In the genomic region with DNA sequence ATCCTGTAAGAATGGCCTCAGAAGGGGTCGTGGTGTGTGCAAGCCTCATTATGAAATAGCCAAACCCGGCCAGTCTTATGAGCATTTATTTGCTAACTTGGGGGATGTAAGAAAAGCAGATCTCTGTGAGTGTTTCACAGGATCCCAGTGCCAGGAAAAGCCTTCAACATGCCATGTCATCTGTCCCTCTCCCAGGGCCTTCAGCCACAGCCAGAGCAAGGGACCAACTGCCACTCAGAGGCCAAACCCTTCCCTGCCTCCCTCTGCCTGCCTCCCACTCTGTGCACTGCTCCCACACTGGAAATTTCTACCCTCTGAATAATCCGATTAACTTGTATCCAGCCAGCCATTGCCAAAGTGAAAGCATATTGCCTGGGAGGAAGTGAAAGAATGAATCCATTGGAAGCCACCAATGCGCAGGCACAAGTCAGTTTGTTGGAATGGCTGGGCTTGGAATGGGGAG, we compare ENCODE assay signal across 2 cellular contexts.
TF ChIP-seq lines count a peak whose summit lies in the region.

No MANE protein-coding gene starts in this region.

TF ChIP-seq in SK-N-SH, 30 proteins besides CTCF, POLR2A, EP300 and RAD21 (continued from another document):
- TF ChIP-seq GABPA (IDR thresholded peaks at IDR 0.05; ENCODE audit: low read depth) (no peak), CHD2 (IDR thresholded peaks at IDR 0.05; ENCODE audit: low read length, partially characterized antibody) (no peak), NRF1 (IDR thresholded peaks at IDR 0.05; ENCODE audit: low read depth, low read length) (no peak), EZH2phosphoT487 (IDR thresholded peaks at IDR 0.05; ENCODE audit: borderline replicate concordance, low read depth) (no peak), MEF2A (IDR thresholded peaks at IDR 0.05; ENCODE audit: borderline replicate concordance, low read depth) (no peak), TEAD4 (IDR thresholded peaks at IDR 0.05; ENCODE audit: borderline replicate concordance, insufficient read depth) (no peak), FOXJ3 (CRISPR knock-in tag; IDR thresholded peaks at IDR 0.05) (no peak), FOXM1 (IDR thresholded peaks at IDR 0.05; ENCODE audit: low read depth) (no peak), RXRA (IDR thresholded peaks at IDR 0.05; ENCODE audit: borderline replicate concordance, low read depth) (no peak)
- TF ChIP-seq, protein P1, sequence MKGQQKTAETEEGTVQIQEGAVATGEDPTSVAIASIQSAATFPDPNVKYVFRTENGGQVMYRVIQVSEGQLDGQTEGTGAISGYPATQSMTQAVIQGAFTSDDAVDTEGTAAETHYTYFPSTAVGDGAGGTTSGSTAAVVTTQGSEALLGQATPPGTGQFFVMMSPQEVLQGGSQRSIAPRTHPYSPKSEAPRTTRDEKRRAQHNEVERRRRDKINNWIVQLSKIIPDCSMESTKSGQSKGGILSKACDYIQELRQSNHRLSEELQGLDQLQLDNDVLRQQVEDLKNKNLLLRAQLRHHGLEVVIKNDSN (IDR thresholded peaks at IDR 0.05; ENCODE audit: borderline replicate concordance, low read depth): no peak
- TF ChIP-seq, protein P2, sequence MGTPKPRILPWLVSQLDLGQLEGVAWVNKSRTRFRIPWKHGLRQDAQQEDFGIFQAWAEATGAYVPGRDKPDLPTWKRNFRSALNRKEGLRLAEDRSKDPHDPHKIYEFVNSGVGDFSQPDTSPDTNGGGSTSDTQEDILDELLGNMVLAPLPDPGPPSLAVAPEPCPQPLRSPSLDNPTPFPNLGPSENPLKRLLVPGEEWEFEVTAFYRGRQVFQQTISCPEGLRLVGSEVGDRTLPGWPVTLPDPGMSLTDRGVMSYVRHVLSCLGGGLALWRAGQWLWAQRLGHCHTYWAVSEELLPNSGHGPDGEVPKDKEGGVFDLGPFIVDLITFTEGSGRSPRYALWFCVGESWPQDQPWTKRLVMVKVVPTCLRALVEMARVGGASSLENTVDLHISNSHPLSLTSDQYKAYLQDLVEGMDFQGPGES (IDR thresholded peaks at IDR 0.05; ENCODE audit: low read depth, low read length): no peak
- TF ChIP-seq, protein P3, sequence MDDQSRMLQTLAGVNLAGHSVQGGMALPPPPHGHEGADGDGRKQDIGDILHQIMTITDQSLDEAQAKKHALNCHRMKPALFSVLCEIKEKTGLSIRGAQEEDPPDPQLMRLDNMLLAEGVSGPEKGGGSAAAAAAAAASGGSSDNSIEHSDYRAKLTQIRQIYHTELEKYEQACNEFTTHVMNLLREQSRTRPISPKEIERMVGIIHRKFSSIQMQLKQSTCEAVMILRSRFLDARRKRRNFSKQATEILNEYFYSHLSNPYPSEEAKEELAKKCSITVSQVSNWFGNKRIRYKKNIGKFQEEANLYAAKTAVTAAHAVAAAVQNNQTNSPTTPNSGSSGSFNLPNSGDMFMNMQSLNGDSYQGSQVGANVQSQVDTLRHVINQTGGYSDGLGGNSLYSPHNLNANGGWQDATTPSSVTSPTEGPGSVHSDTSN (IDR thresholded peaks at IDR 0.05): no peak

TF ChIP-seq in SK-N-SH treated with all-trans-retinoic acid at 6 μM for 48 hours, 23 proteins besides CTCF, POLR2A, EP300 and RAD21 (continued from another document):
- TF ChIP-seq TSHZ2 (CRISPR knock-in tag; IDR thresholded peaks at IDR 0.05) (no peak), ZFP3 (CRISPR knock-in tag; IDR thresholded peaks at IDR 0.05) (no peak), ZC3H10 (CRISPR knock-in tag; IDR thresholded peaks at IDR 0.05) (no peak), RARB (CRISPR knock-in tag; IDR thresholded peaks at IDR 0.05) (no peak)
